In the genomic region with DNA sequence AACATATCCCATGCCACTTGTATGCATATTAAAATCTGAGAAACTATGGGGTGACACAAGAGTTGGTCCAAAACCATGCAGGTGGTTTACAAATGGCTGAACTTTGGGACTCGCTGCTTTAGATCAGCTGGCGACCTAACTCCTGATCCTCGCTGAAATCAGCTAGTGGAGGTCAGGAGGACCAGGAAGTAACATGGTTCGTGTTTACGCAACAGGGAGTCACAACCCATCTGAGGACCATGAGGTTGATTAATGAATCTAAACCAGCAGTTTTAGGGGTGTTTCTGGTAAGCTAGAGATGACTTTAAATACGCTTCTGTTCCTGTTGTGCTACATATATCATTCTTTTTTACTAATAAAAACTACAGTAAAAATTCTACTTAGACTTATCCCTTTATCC, we compare ENCODE assay signal across 37 cellular contexts.
"Had no signal": no experiment of that assay in that cellular context is flagged by ENCODE, and none has a peak within 500 bp of the region (broad histone marks: within the 10 kb centered on the region; RNA-seq: fewer than 3 reads in every experiment).

No MANE protein-coding gene starts in this region.

- H3K27me3 Mint-ChIP-seq: activated CD4-positive, alpha-beta memory T cell treated with anti-CD3 and anti-CD28 coated beads for 36 hours; activated CD4-positive, alpha-beta T cell treated with anti-CD3 and anti-CD28 coated beads, Interleukin-2, amount 10 ng/mL, durations not matched to agents 24 days and 14 days; activated naive CD8-positive, alpha-beta T cell treated with anti-CD3 and anti-CD28 coated beads for 36 hours; brain; naive B cell; stimulated activated memory B cell treated with anti-CD40 and anti-IgM and Interleukin-4, amounts not matched to agents 10 μg/mL and 1 μg/mL and 100 μg/mL, for 72 hours; stimulated activated naive CD8-positive, alpha-beta T cell treated with anti-CD3 and anti-CD28 coated beads, Interleukin-15, amount 100 ng/mL, for 72 hours had no signal

- H3K27me3 ChIP-seq: adrenal gland, ascending aorta, cardiac muscle cell, pancreas, sigmoid colon, suprapubic skin, transverse colon had no signal

- H3K4me3 ChIP-seq: adrenal gland, ascending aorta, cardiac muscle cell, coronary artery, pancreas, prostate gland, sigmoid colon, suprapubic skin, transverse colon had no signal

- H3K9me3 ChIP-seq: adrenal gland, ascending aorta, pancreas, prostate gland, sigmoid colon, suprapubic skin, transverse colon had no signal

- H3K4me1 ChIP-seq: adrenal gland, prostate gland, suprapubic skin had no signal

- H3K36me3 ChIP-seq: adrenal gland, ascending aorta, cardiac muscle cell, pancreas, prostate gland, sigmoid colon, suprapubic skin, transverse colon had no signal

- H3K36me3 Mint-ChIP-seq: activated CD4-positive, alpha-beta memory T cell treated with anti-CD3 and anti-CD28 coated beads for 36 hours; stimulated activated memory B cell treated with anti-CD40 and anti-IgM and Interleukin-4, amounts not matched to agents 10 μg/mL and 1 μg/mL and 100 μg/mL, for 72 hours had no signal

- H3K9me3 Mint-ChIP-seq: activated CD4-positive, alpha-beta memory T cell treated with anti-CD3 and anti-CD28 coated beads for 36 hours; activated CD4-positive, alpha-beta T cell treated with anti-CD3 and anti-CD28 coated beads, Interleukin-2, amount 10 ng/mL, durations not matched to agents 24 days and 14 days; activated naive CD4-positive, alpha-beta T cell treated with anti-CD3 and anti-CD28 coated beads for 36 hours; activated T-helper 1 cell treated with anti-CD3 and anti-CD28 coated beads, Interleukin-12 subunit alpha, Interleukin-12 subunit beta, Interleukin-2, Interleukin-4 antibody, amounts not matched to agents 30 ng/mL and 10 ng/mL and 1 ng/mL, durations not matched to agents 14 hours and 24 hours and 36 hours; naive B cell; stimulated activated memory B cell treated with anti-CD40 and anti-IgM and Interleukin-4, amounts not matched to agents 10 μg/mL and 1 μg/mL and 100 μg/mL, for 72 hours; stimulated activated naive CD8-positive, alpha-beta T cell treated with anti-CD3 and anti-CD28 coated beads, Interleukin-15, amount 100 ng/mL, for 72 hours had no signal

- DNase-seq: activated CD4-positive, alpha-beta memory T cell treated with anti-CD3 and anti-CD28 coated beads for 36 hours; activated CD4-positive, alpha-beta T cell treated with anti-CD3 and anti-CD28 coated beads, Interleukin-2, amount 10 ng/mL, durations not matched to agents 24 days and 14 days; activated CD8-positive, alpha-beta memory T cell treated with anti-CD3 and anti-CD28 coated beads, Interleukin-2, amount 50 U/mL, for 4 hours; activated effector memory CD4-positive, alpha-beta T cell treated with anti-CD3 and anti-CD28 coated beads, Interleukin-2, amount 50 U/mL, for 16 hours; activated naive CD4-positive, alpha-beta T cell treated with anti-CD3 and anti-CD28 coated beads for 36 hours; activated naive CD8-positive, alpha-beta T cell treated with anti-CD3 and anti-CD28 coated beads for 36 hours; activated T-cell treated with anti-CD3 and anti-CD28 coated beads, Interleukin-2, amount 50 U/mL, for 1 hour; adrenal gland; cerebellar nuclear complex; endodermal cell; foreskin fibroblast; head of caudate nucleus; left colon; mammary epithelial cell; naive B cell; nucleus accumbens; pancreas; retina; sigmoid colon; small intestine; stimulated activated CD4-positive, alpha-beta T cell treated with anti-CD3 and anti-CD28 coated beads, Interleukin-1b, Interleukin-23, amount 100 ng/mL, for 48 hours; stimulated activated CD4-positive, alpha-beta T cell treated with anti-CD3 and anti-CD28 coated beads, Interleukin-4, amount 100 ng/mL, for 4 hours; stimulated activated CD8-positive, alpha-beta memory T cell treated with anti-CD3 and anti-CD28 coated beads, Interleukin-4, amount 100 ng/mL, for 48 hours; stimulated activated naive CD8-positive, alpha-beta T cell treated with anti-CD3 and anti-CD28 coated beads, Interleukin-15, amount 100 ng/mL, for 72 hours; transverse colon had no signal

- H3K27ac ChIP-seq: adrenal gland, ascending aorta, cardiac muscle cell, coronary artery, pancreas, prostate gland, sigmoid colon, suprapubic skin, transverse colon had no signal

- H3K4me3 Mint-ChIP-seq: activated CD4-positive, alpha-beta memory T cell treated with anti-CD3 and anti-CD28 coated beads for 36 hours; activated CD4-positive, alpha-beta T cell treated with anti-CD3 and anti-CD28 coated beads, Interleukin-2, amount 10 ng/mL, durations not matched to agents 24 days and 14 days; activated naive CD4-positive, alpha-beta T cell treated with anti-CD3 and anti-CD28 coated beads for 36 hours; activated naive CD8-positive, alpha-beta T cell treated with anti-CD3 and anti-CD28 coated beads for 36 hours; activated T-helper 1 cell treated with anti-CD3 and anti-CD28 coated beads, Interleukin-12 subunit alpha, Interleukin-12 subunit beta, Interleukin-2, Interleukin-4 antibody, amounts not matched to agents 30 ng/mL and 10 ng/mL and 1 ng/mL, durations not matched to agents 14 hours and 24 hours and 36 hours; brain; endodermal cell; naive B cell; stimulated activated memory B cell treated with anti-CD40 and anti-IgM and Interleukin-4, amounts not matched to agents 10 μg/mL and 1 μg/mL and 100 μg/mL, for 72 hours; stimulated activated naive CD8-positive, alpha-beta T cell treated with anti-CD3 and anti-CD28 coated beads, Interleukin-15, amount 100 ng/mL, for 72 hours; T-helper 2 cell treated with Interferon-gamma antibody and Interleukin-4, amounts not matched to agents 5 μg/mL and 100 μg/mL, for 36 hours had no signal

- FAIRE-seq: keratinocyte, pancreas, small intestine had no signal

- H3K27ac Mint-ChIP-seq: activated CD4-positive, alpha-beta memory T cell treated with anti-CD3 and anti-CD28 coated beads for 36 hours; activated naive CD4-positive, alpha-beta T cell treated with anti-CD3 and anti-CD28 coated beads for 36 hours; activated naive CD8-positive, alpha-beta T cell treated with anti-CD3 and anti-CD28 coated beads for 36 hours; activated T-helper 1 cell treated with anti-CD3 and anti-CD28 coated beads, Interleukin-12 subunit alpha, Interleukin-12 subunit beta, Interleukin-2, Interleukin-4 antibody, amounts not matched to agents 30 ng/mL and 10 ng/mL and 1 ng/mL, durations not matched to agents 14 hours and 24 hours and 36 hours; endodermal cell; naive B cell; stimulated activated memory B cell treated with anti-CD40 and anti-IgM and Interleukin-4, amounts not matched to agents 10 μg/mL and 1 μg/mL and 100 μg/mL, for 72 hours; stimulated activated naive CD8-positive, alpha-beta T cell treated with anti-CD3 and anti-CD28 coated beads, Interleukin-15, amount 100 ng/mL, for 72 hours; T-helper 2 cell treated with Interferon-gamma antibody and Interleukin-4, amounts not matched to agents 5 μg/mL and 100 μg/mL, for 36 hours had no signal

- ATAC-seq: activated CD4-positive, CD25-positive, alpha-beta regulatory T cell treated with anti-CD3 and anti-CD28 coated beads, Interleukin-2, amount 50 U/mL, for 24 hours; esophagus mucosa; left colon; pancreas; stimulated activated memory B cell treated with anti-CD40 and anti-IgM and Interleukin-4, amounts not matched to agents 10 μg/mL and 1 μg/mL and 100 μg/mL, for 72 hours; stimulated activated naive CD8-positive, alpha-beta T cell treated with anti-CD3 and anti-CD28 coated beads, Interleukin-15, amount 100 ng/mL, for 72 hours had no signal
